Comparison of ENCODE assay signal across 9 cellular contexts in the genomic region with DNA sequence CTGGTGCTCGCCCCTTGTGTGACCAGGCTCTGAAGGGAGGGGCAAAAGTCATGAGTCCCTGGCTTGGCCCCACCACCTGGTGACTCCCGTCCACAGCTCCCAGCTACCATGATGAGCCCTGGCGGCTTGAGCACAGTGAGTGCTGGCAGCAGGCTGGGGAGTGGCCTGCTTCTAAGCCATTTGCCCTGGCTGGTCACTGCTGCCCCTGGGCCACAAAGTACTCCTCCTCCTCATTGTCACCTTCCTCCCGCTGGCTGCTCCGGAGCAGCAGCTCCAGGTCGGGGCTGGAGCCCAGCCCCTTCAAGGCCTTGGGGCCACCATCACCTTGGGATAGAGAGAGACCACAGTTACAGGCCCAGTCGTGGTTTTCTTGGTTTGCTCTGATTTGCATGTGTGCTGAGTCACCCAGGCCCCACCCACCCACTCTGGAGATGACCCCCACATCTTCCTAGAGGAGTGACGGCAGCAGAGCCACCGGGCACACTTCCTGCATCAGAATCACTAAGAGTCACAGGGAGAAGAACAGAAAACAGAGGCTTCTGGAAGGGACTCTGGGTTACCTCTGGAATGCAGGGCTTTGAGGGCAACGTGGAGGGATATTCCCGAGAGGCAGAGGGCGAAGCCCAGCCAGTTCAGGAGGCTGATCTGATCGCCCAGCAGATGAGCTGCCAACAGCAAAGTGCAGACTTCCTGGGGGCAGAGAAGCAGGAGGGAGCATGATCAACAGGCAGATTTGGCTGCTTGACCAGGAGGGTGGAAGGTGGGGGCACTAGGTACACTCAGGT. TPM values are rescaled to one million over a fixed set of nuclear protein-coding genes. Genes with fewer than 3 reads are reported as not detected.
DNase-seq lines count a peak whose midpoint lies in the region; ATAC-seq, FAIRE-seq and TF ChIP-seq lines count a peak whose summit lies in the region.
"Had no signal": no experiment of that assay in that cellular context is flagged by ENCODE, and none has a peak within 500 bp of the region (broad histone marks: within the 10 kb centered on the region; RNA-seq: fewer than 3 reads in every experiment).

No MANE protein-coding gene starts in this region.

- BruUV-seq in endothelial cell of umbilical vein (replicated peaks; lab: Mats Ljungman, UMichigan), result no TSS peak

- peaks cover 29% of the 10 kb centered on the region for H3F3A ChIP-seq in smooth muscle cell (ENCODE audit: low read depth)

- H3K9me3 ChIP-seq in Peyer's patch, result no peaks in the 10 kb centered on the region
- H3K9me3 ChIP-seq in endothelial cell of umbilical vein (replicated peaks; ENCODE audit: control insufficient read depth, insufficient read depth, low read length), result no peaks in the 10 kb centered on the region
- H3K9me3 ChIP-seq in smooth muscle cell (replicated peaks; ENCODE audit: low read depth), result no peaks in the 10 kb centered on the region

- H3K27ac ChIP-seq in Peyer's patch (peak overlapping the region in 1 of 4 donors; percentile 46), endothelial cell of umbilical vein (ENCODE audit: insufficient read depth, low read depth, low read length) (peak overlapping the region; percentile 70), smooth muscle cell (ENCODE audit: low read depth) (peak overlapping the region; percentile 90)

- peak; percentile 51 for ATAC-seq in HG02623 (IDR thresholded peaks at IDR 0.05; ENCODE audit: unreplicated experiment)
- no peak for ATAC-seq in HG03565 (IDR thresholded peaks at IDR 0.05; ENCODE audit: unreplicated experiment)

- H3K9ac ChIP-seq in endothelial cell of umbilical vein (replicated peaks; ENCODE audit: extremely low read depth, insufficient read depth, low read length) (no peak overlapping the region), smooth muscle cell (ENCODE audit: low read depth) (peak overlapping the region; percentile 79)

- CTCF ChIA-PET in endothelial cell of umbilical vein (lab: Charles Lee), result interaction anchor here (2.5 to 3.3 kb wide), 3 partner anchors 43 to 222 kb away, joined by 22 to 42 read pairs (median 35); no protein-coding TSS in a partner anchor

- no peaks in the 10 kb centered on the region for H3K27me3 ChIP-seq in Peyer's patch
- H3K27me3 ChIP-seq in endothelial cell of umbilical vein (ENCODE audit: control insufficient read depth in 2 of 2, insufficient read depth in 2 of 2, low read length in 2 of 2), result no peaks in the 10 kb centered on the region
- no peaks in the 10 kb centered on the region for H3K27me3 ChIP-seq in smooth muscle cell (ENCODE audit: low read depth)

- WGBS in smooth muscle cell (ENCODE audit: low lambda C conversion rate), result 21% methylated on average over 13 of the region's 13 CpGs

- TF ChIP-seq CTCF in Peyer's patch (IDR thresholded peaks at IDR 0.05) (no peak), endothelial cell of umbilical vein (IDR thresholded peaks at IDR 0.05; ENCODE audit: extremely low read depth in 1 of 2, insufficient read depth in 1 of 2, low read depth in 1 of 2, low read length in 2 of 2) (no peak), smooth muscle cell (IDR thresholded peaks at IDR 0.05; ENCODE audit: borderline replicate concordance, insufficient read depth, poor library complexity, severe bottlenecking) (no peak)

- no peak overlapping the region for H3K4me2 ChIP-seq in endothelial cell of umbilical vein (ENCODE audit: insufficient read depth, low read length)
- peak overlapping the region; percentile 74 for H3K4me2 ChIP-seq in smooth muscle cell

- no peaks in the 10 kb centered on the region for H3K9me1 ChIP-seq in endothelial cell of umbilical vein (replicated peaks; ENCODE audit: control insufficient read depth, extremely low read depth, insufficient read depth, low read length)

- dilution Hi-C loops in endothelial cell of umbilical vein (cut with MboI; ENCODE audit: extremely low pct_ligation_motif_present, low sequenced_read_pairs), result no loop called here

- H3K36me3 ChIP-seq in Peyer's patch, result peaks cover 0 to 23% (median 0%) of the 10 kb centered on the region in 3 donors
- peaks cover 0 to 3% of the 10 kb centered on the region in 2 experiments for H3K36me3 ChIP-seq in endothelial cell of umbilical vein (ENCODE audit: control insufficient read depth in 2 of 2, extremely low read depth in 1 of 2, insufficient read depth in 2 of 2, low read length in 2 of 2)
- H3K36me3 ChIP-seq in smooth muscle cell (ENCODE audit: low read depth), result no peaks in the 10 kb centered on the region

- intact Hi-C loops in endothelial cell of umbilical vein (cut with micrococcal nuclease), result loop anchor here (1.0 kb wide), 1 partner anchor 13 kb away; no protein-coding TSS in a partner anchor

- POLR2A ChIA-PET in endothelial cell of umbilical vein (lab: Charles Lee), result no interaction called here

- DNase-seq in SHP77 (lab: John Stamatoyannopoulos, UW) (peak; percentile 27 to 35), SHP77 treated with DMSO at 0.1 percent for 48 hours (lab: John Stamatoyannopoulos, UW) (no peak), Peyer's patch (peak in 2 of 3 donors; percentile 60 to 63), endothelial cell of umbilical vein (ENCODE audit: low read depth, low spot score) (peak; percentile 60), smooth muscle cell (lab: John Stamatoyannopoulos, UW; ENCODE audit: unreplicated experiment) (peak; percentile 43), NCI-H1092 treated with DMSO at 0.1 percent for 48 hours (lab: John Stamatoyannopoulos, UW) (no peak)
- DNase-seq: DND-41 had no signal

- no peaks in the 10 kb centered on the region for H3K79me2 ChIP-seq in endothelial cell of umbilical vein (ENCODE audit: control insufficient read depth, insufficient read depth, low read length)
- H3K79me2 ChIP-seq in smooth muscle cell (ENCODE audit: low read depth), result no peaks in the 10 kb centered on the region

- FAIRE-seq in endothelial cell of umbilical vein (lab: Jason Lieb, UNC), result peak; percentile 93

- H3K4me1 ChIP-seq in Peyer's patch (peaks cover 0 to 12% (median 5%) of the 10 kb centered on the region in 4 donors), endothelial cell of umbilical vein (ENCODE audit: control insufficient read depth, extremely low read depth, insufficient read depth, low read length) (peaks cover 9% of the 10 kb centered on the region), smooth muscle cell (ENCODE audit: low read depth) (peaks cover 42% of the 10 kb centered on the region)

- H4K20me1 ChIP-seq in endothelial cell of umbilical vein (replicated peaks; ENCODE audit: control insufficient read depth, extremely low read depth, insufficient read depth, low read length) (no peaks in the 10 kb centered on the region), smooth muscle cell (ENCODE audit: low read depth) (peaks cover 14% of the 10 kb centered on the region)

- no peak overlapping the region for H2AFZ ChIP-seq in endothelial cell of umbilical vein (ENCODE audit: low read depth, low read length)
- no peak overlapping the region for H2AFZ ChIP-seq in smooth muscle cell (ENCODE audit: low read depth)

- H3K4me3 ChIP-seq in Peyer's patch (no peak overlapping the region), endothelial cell of umbilical vein (replicated peaks in 1 of 3; ENCODE audit: insufficient read depth in 1 of 3, low read depth in 1 of 3, low read length in 3 of 3) (no peak overlapping the region), smooth muscle cell (no peak overlapping the region)

- TF ChIP-seq POLR2A in Peyer's patch (IDR thresholded peaks at IDR 0.05) (no peak), endothelial cell of umbilical vein (IDR thresholded peaks at IDR 0.05; ENCODE audit: low read depth, low read length) (no peak)

TF ChIP-seq in endothelial cell of umbilical vein, 7 proteins besides CTCF, POLR2A, EP300 and RAD21:
- TF ChIP-seq FOS (IDR thresholded peaks at IDR 0.05; ENCODE audit: borderline replicate concordance, insufficient read depth, low read length), result peak; percentile 34
- no peak for TF ChIP-seq POLR2AphosphoS5 (IDR thresholded peaks at IDR 0.05; ENCODE audit: insufficient read depth, low read depth, low read length)
TF ChIP-seq in endothelial cell of umbilical vein: peak in this region for 1.

RNA-seq across cellular contexts. Expression of a gene that starts 42.1 kb away (rescaled TPM):
- total RNA-seq in Peyer's patch (not detected), endothelial cell of umbilical vein (not detected in 2 replicates), smooth muscle cell (not detected in 2 replicates)
- polyA plus RNA-seq in endothelial cell of umbilical vein (not detected in 2 replicates), smooth muscle cell (not detected in 2 replicates)
- polyA plus RNA-seq in endothelial cell of umbilical vein (2011; cell fraction: cytosol; rRNA removed), result not detected in 2 replicates
- not detected in 2 replicates for polyA plus RNA-seq in endothelial cell of umbilical vein (2011; cell fraction: nucleus; rRNA removed)
- 0.10 TPM in 1 of 2 replicates, not detected in the other for polyA plus RNA-seq in endothelial cell of umbilical vein (2012)
- not detected in 2 replicates for polyA minus RNA-seq in endothelial cell of umbilical vein
- polyA minus RNA-seq in endothelial cell of umbilical vein (2011; cell fraction: cytosol; rRNA and poly(A)+ RNA removed), result not detected
- polyA minus RNA-seq in endothelial cell of umbilical vein (2011; cell fraction: nucleus; rRNA and poly(A)+ RNA removed), result 0.14 TPM in 1 of 2 replicates, not detected in the other

RNA-seq across cellular contexts. Expression of a gene that starts 56.0 kb away (rescaled TPM):
- total RNA-seq in Peyer's patch (10 to 100 TPM; 24.3 to 78.4 (median 26.4) TPM), endothelial cell of umbilical vein (42.1 and 43.5 TPM in 2 replicates), smooth muscle cell (24.9 and 43.0 TPM in 2 replicates)
- polyA plus RNA-seq in endothelial cell of umbilical vein (35.1 and 38.0 TPM in 2 replicates), smooth muscle cell (33.1 and 37.9 TPM in 2 replicates)
- 28.6 and 33.9 TPM in 2 replicates for polyA plus RNA-seq in endothelial cell of umbilical vein (2011; cell fraction: cytosol; rRNA removed)
- 51.3 and 64.4 TPM in 2 replicates for polyA plus RNA-seq in endothelial cell of umbilical vein (2011; cell fraction: nucleus; rRNA removed)
- polyA plus RNA-seq in endothelial cell of umbilical vein (2012), result 30.6 and 31.2 TPM in 2 replicates
- polyA minus RNA-seq in endothelial cell of umbilical vein, result 51.8 and 74.7 TPM in 2 replicates
- polyA minus RNA-seq in endothelial cell of umbilical vein (2011; cell fraction: cytosol; rRNA and poly(A)+ RNA removed), result 13.0 TPM
- polyA minus RNA-seq in endothelial cell of umbilical vein (2011; cell fraction: nucleus; rRNA and poly(A)+ RNA removed), result 18.6 and 30.7 TPM in 2 replicates

Comparison
In these comparisons a context has a peak if more than half of its experiments do, and no peak if none do; other contexts are left out.
1. DNase-seq: peak in SHP77 (2 of 2), Peyer's patch (2 of 3), endothelial cell of umbilical vein (single experiment) and smooth muscle cell (single experiment); none in SHP77 treated with DMSO at 0.1 percent for 48 hours (single experiment) and NCI-H1092 treated with DMSO at 0.1 percent for 48 hours (single experiment).